ENCODE assay signal across 21 cellular contexts in the genomic region with DNA sequence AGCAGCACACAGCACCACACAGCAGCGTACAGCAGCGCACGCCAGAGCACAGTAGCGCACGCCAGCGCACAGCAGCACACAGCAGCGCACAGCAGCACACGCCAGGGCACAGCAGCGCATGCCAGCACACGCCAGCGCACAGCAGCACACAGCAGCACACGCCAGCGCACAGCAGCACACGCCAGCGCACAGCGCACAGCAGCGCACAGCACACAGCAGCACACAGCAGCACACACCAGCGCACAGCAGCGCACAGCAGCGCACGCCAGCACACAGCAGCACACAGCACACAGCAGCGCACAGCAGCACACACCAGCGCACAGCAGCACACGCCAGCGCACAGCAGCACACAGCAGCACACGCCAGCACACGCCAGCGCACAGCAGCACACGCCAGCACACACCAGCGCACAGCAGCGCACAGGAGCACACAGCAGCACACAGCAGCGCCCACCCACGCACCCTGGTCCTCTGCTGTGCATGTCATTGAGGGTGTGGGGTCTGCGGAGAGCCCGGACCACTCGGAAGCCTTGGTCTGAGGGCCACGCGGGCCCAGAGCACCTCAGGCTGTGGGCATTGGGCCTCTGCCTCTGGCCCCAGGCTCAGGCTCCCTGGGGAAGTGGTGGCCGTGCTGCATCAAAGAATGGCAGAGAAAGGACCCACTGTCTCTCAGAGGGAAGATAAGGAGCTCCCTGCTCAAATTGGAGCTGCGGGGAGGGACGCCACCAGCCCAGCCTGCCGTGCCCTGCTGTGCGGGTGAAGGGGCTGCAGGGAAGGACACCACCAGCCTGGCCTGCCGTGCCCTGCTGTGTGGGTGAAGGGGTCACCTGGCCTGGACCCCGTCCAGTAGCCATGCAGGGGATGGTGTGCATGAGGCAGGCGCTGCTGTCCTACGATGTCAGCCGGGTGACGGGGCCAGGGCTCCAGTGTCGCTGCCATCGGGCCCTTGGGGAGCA. TPM values are rescaled to one million over a fixed set of nuclear protein-coding genes. Genes with fewer than 3 reads are reported as not detected.
DNase-seq lines count a peak whose midpoint lies in the region; ATAC-seq, FAIRE-seq and TF ChIP-seq lines count a peak whose summit lies in the region.
"Had no signal": no experiment of that assay in that cellular context is flagged by ENCODE, and none has a peak within 500 bp of the region (broad histone marks: within the 10 kb centered on the region; RNA-seq: fewer than 3 reads in every experiment).

No MANE protein-coding gene starts in this region.

- H2BK12ac ChIP-seq in H9 (ENCODE audit: insufficient read length, low read depth, low read length): no peak overlapping the region
- peak overlapping the region; percentile 42 to 61 for H2BK12ac ChIP-seq in mesenchymal stem cell (ENCODE audit: low read length in 2 of 2)

- no peaks in the 10 kb centered on the region for H3K27me3 ChIP-seq in H9 (ENCODE audit: insufficient read depth, low read length)
- H3K27me3 ChIP-seq in GM12878 (replicated peaks in 1 of 2; ENCODE audit: control insufficient read depth in 2 of 2, insufficient read depth in 2 of 2, low read length in 1 of 2): no peaks in the 10 kb centered on the region
- no peaks in the 10 kb centered on the region for H3K27me3 ChIP-seq in mesenchymal stem cell (ENCODE audit: control insufficient read depth in 1 of 2, insufficient read depth in 1 of 2, low read length in 2 of 2)
- H3K27me3 ChIP-seq in spleen (replicated peaks in 1 of 7): no peaks in the 10 kb centered on the region
- no peaks in the 10 kb centered on the region for H3K27me3 ChIP-seq in tibial artery

- H4K5ac ChIP-seq in H9 (ENCODE audit: insufficient read length, low read depth, low read length): no peak overlapping the region

- H2AFZ ChIP-seq in H9 (ENCODE audit: low read length) (no peak overlapping the region), GM12878 (ENCODE audit: control insufficient read depth, low read depth, low read length) (no peak overlapping the region), mesenchymal stem cell (ENCODE audit: low read depth, low read length) (no peak overlapping the region)
- H2AFZ ChIP-seq: GM23248 had no signal

- POLR2A ChIA-PET in GM12878 (lab: Charles Lee): no interaction called here

- no peaks in the 10 kb centered on the region for H3K27me3 Mint-ChIP-seq in H9 (ENCODE audit: low read depth)
- H3K27me3 Mint-ChIP-seq in osteocyte (ENCODE audit: unreplicated experiment): no peaks in the 10 kb centered on the region

- H3K9ac ChIP-seq in H9 (ENCODE audit: extremely low read depth, insufficient read length, low read length): no peak overlapping the region
- H3K9ac ChIP-seq in GM12878 (ENCODE audit: control insufficient read depth, insufficient read depth, low read length): no peak overlapping the region
- no peak overlapping the region for H3K9ac ChIP-seq in mesenchymal stem cell (ENCODE audit: low read length)
- H3K9ac ChIP-seq: GM23248, KMS-11 had no signal

- TF ChIP-seq CTCF in H9 (conservative IDR thresholded peaks at IDR 0.05) (no peak), GM12878 (IDR thresholded peaks at IDR 0.05 in 2 of 3, conservative IDR thresholded peaks at IDR 0.05 in 1 of 3; ENCODE audit: control insufficient read depth in 2 of 3, extremely low read depth in 1 of 3, insufficient read depth in 1 of 3, low read depth in 3 of 3, low read length in 3 of 3) (no peak), spleen (IDR thresholded peaks at IDR 0.05 in 8 of 11, conservative IDR thresholded peaks at IDR 0.05 in 3 of 11) (no peak), osteocyte (IDR thresholded peaks at IDR 0.05) (no peak), tibial artery (IDR thresholded peaks at IDR 0.05) (no peak)

- no peak overlapping the region for H2AK5ac ChIP-seq in H9 (ENCODE audit: insufficient read length, low read length)
- no peak overlapping the region for H2AK5ac ChIP-seq in mesenchymal stem cell (ENCODE audit: low read length, severe bottlenecking)

- TF ChIP-seq POLR2A in GM12878 (IDR thresholded peaks at IDR 0.05; ENCODE audit: low read depth, low read length) (0 out of 2 replicates have a peak, but pooled peaks have one; percentile 53), spleen (IDR thresholded peaks at IDR 0.05) (no peak)

- RAD21 ChIA-PET in GM12878 (lab: Charles Lee; ENCODE audit: unreplicated experiment): no interaction called here

- H3K4me1 ChIP-seq in H9 (ENCODE audit: insufficient read depth, low read length) (no peaks in the 10 kb centered on the region), GM12878 (ENCODE audit: control insufficient read depth, insufficient read depth, low read length) (no peaks in the 10 kb centered on the region), mesenchymal stem cell (ENCODE audit: control insufficient read depth, insufficient read depth, low read depth, low read length) (peaks cover 28% of the 10 kb centered on the region), spleen (peaks cover 0 to 27% (median 2%) of the 10 kb centered on the region in 6 donors), tibial artery (peaks cover 0 to 32% (median 4%) of the 10 kb centered on the region in 4 donors)
- H3K4me1 ChIP-seq: A549, HAP-1 had no signal

- H4K20me1 ChIP-seq in H9 (ENCODE audit: control insufficient read depth, insufficient read depth, insufficient read length): no peaks in the 10 kb centered on the region
- H4K20me1 ChIP-seq in GM12878 (ENCODE audit: control insufficient read depth, insufficient read depth): no peaks in the 10 kb centered on the region

- H3K4ac ChIP-seq in H9 (ENCODE audit: low read depth, low read length): no peak overlapping the region
- H3K4ac ChIP-seq in mesenchymal stem cell (ENCODE audit: low read depth in 1 of 2, low read length in 2 of 2): no peak overlapping the region

- DNase-seq in H9 (no peak), GM12878 (ENCODE audit: low read depth, low spot score) (no peak), mesenchymal stem cell (no peak), spleen (peak; percentile 64), osteocyte (ENCODE audit: extremely low spot score, unreplicated experiment) (no peak), tibial artery (no peak), HUDEP-2 (lab: John Stamatoyannopoulos, UW; ENCODE audit: unreplicated experiment in 76 of 76) (no peak)
- DNase-seq: CD8-positive, alpha-beta T cell; COR-L47; DMS153; DMS79 treated with DMSO at 0.1 percent for 48 hours; EL; GM23248 had no signal

- no peaks in the 10 kb centered on the region for H3K79me1 ChIP-seq in H9 (ENCODE audit: insufficient read depth, low read depth, low read length, poor library complexity, severe bottlenecking)
- H3K79me1 ChIP-seq in mesenchymal stem cell (replicated peaks; ENCODE audit: low read length, poor library complexity, severe bottlenecking): peaks cover 68% of the 10 kb centered on the region

- H3K9me3 Mint-ChIP-seq in H9 (no peaks in the 10 kb centered on the region), osteocyte (ENCODE audit: unreplicated experiment) (no peaks in the 10 kb centered on the region)
- H3K9me3 Mint-ChIP-seq: CD8-positive, alpha-beta T cell; IgD-negative memory B cell had no signal

- no peak for ATAC-seq in GM12878
- ATAC-seq: A549; CD8-positive, alpha-beta T cell had no signal

- no peak overlapping the region for H2BK5ac ChIP-seq in H9 (ENCODE audit: insufficient read length, low read length)
- no peak overlapping the region for H2BK5ac ChIP-seq in mesenchymal stem cell (ENCODE audit: low read depth, low read length, poor library complexity, severe bottlenecking)

- H3K27ac ChIP-seq in H9 (ENCODE audit: insufficient read length, low read depth, low read length): no peak overlapping the region
- no peak overlapping the region for H3K27ac ChIP-seq in GM12878 (ENCODE audit: control insufficient read depth, insufficient read depth)
- no peak overlapping the region for H3K27ac ChIP-seq in mesenchymal stem cell (ENCODE audit: low read length, poor library complexity, severe bottlenecking)
- no peak overlapping the region for H3K27ac ChIP-seq in spleen
- no peak overlapping the region for H3K27ac ChIP-seq in tibial artery
- H3K27ac ChIP-seq: A549, GM23248, KMS-11 had no signal

- H3K9me3 ChIP-seq in H9 (ENCODE audit: control insufficient read depth, low read depth, low read length) (no peaks in the 10 kb centered on the region), GM12878 (replicated peaks; ENCODE audit: control insufficient read depth, insufficient read depth, low read length) (peaks cover 11% of the 10 kb centered on the region; the same call in 2 of the 3 replicates), mesenchymal stem cell (ENCODE audit: control insufficient read depth, low read length) (no peaks in the 10 kb centered on the region), spleen (peaks cover 0 to 14% (median 4%) of the 10 kb centered on the region in 8 donors), tibial artery (no peaks in the 10 kb centered on the region)
- H3K9me3 ChIP-seq: A549 had no signal

- H3K4me3 ChIP-seq in GM12878 (no peak overlapping the region), mesenchymal stem cell (ENCODE audit: insufficient read depth in 1 of 2, low read depth in 1 of 2, low read length in 2 of 2) (no peak overlapping the region), spleen (no peak overlapping the region), tibial artery (no peak overlapping the region)
- H3K4me3 ChIP-seq: A549, GM23248, HAP-1 had no signal

- H3K4me2 ChIP-seq in H9 (ENCODE audit: insufficient read depth, insufficient read length, low read length): no peak overlapping the region
- no peak overlapping the region for H3K4me2 ChIP-seq in GM12878 (ENCODE audit: control insufficient read depth, insufficient read depth)
- no peak overlapping the region for H3K4me2 ChIP-seq in mesenchymal stem cell (ENCODE audit: low read length, poor library complexity, severe bottlenecking)
- H3K4me2 ChIP-seq: A549, KMS-11 had no signal

- H3K36me3 ChIP-seq in GM12878 (ENCODE audit: control insufficient read depth in 2 of 2, insufficient read depth in 2 of 2, low read length in 1 of 2) (peaks cover 7 to 9% of the 10 kb centered on the region in 2 experiments; a peak in 3 of 4 replicates), mesenchymal stem cell (ENCODE audit: control insufficient read depth in 1 of 2, insufficient read depth in 2 of 2, low read depth in 1 of 2, low read length in 2 of 2) (peaks cover 14 to 70% of the 10 kb centered on the region in 2 experiments), spleen (peaks cover 0 to 38% (median 4%) of the 10 kb centered on the region in 6 donors), tibial artery (peaks cover 3 to 48% (median 43%) of the 10 kb centered on the region in 3 donors)

- H3K14ac ChIP-seq in H9 (ENCODE audit: insufficient read depth, low read length): no peak overlapping the region; the same call in 1 of the 2 replicates
- H3K14ac ChIP-seq in mesenchymal stem cell (ENCODE audit: low read length in 2 of 2): peak overlapping the region in 1 of 2 experiments; percentile 99

- no peak overlapping the region for H2BK20ac ChIP-seq in H9 (ENCODE audit: low read depth, low read length, poor library complexity, severe bottlenecking)

- no peak overlapping the region for H3K27ac Mint-ChIP-seq in H9
- no peak overlapping the region for H3K27ac Mint-ChIP-seq in osteocyte (ENCODE audit: unreplicated experiment)
- H3K27ac Mint-ChIP-seq: CD8-positive, alpha-beta T cell had no signal

- no peak for TF ChIP-seq EP300 in GM12878 (IDR thresholded peaks at IDR 0.05; ENCODE audit: borderline replicate concordance in 1 of 2, control insufficient read depth in 1 of 2, low read depth in 2 of 2, low read length in 2 of 2)

- H3K4me1 Mint-ChIP-seq in H9 (no peaks in the 10 kb centered on the region), osteocyte (ENCODE audit: unreplicated experiment) (no peaks in the 10 kb centered on the region)
- H3K4me1 Mint-ChIP-seq: CD14-positive monocyte had no signal

- in situ Hi-C loops in GM12878 (cut with MboI): no loop called here

- intact Hi-C loops in GM12878 (cut with micrococcal nuclease; ENCODE audit: unreplicated experiment): no loop called here
- intact Hi-C loops in spleen (cut with DNase I; ENCODE audit: low total_unique reads): no loop called here
- intact Hi-C loops in tibial artery (cut with DNase I; ENCODE audit: low total_unique reads): no loop called here

- H2BK120ac ChIP-seq in H9 (ENCODE audit: low read depth, low read length, poor library complexity, severe bottlenecking) (no peak overlapping the region), mesenchymal stem cell (ENCODE audit: low read depth, low read length) (no peak overlapping the region)

- TF ChIP-seq RAD21 in GM12878 (IDR thresholded peaks at IDR 0.05; ENCODE audit: insufficient read depth, low read depth, low read length): no peak

- H2BK15ac ChIP-seq in H9 (ENCODE audit: low read depth, low read length) (no peak overlapping the region), mesenchymal stem cell (ENCODE audit: low read depth, poor library complexity, severe bottlenecking) (no peak overlapping the region)

- no peak overlapping the region for H3T11ph ChIP-seq in H9 (ENCODE audit: low read length)

- no peak overlapping the region for H3K18ac ChIP-seq in H9 (ENCODE audit: insufficient read length, low read depth, low read length)
- peak overlapping the region in 1 of 2 experiments; percentile 75 for H3K18ac ChIP-seq in mesenchymal stem cell (ENCODE audit: low read depth in 1 of 2, low read length in 2 of 2)

- no peak overlapping the region for H3K56ac ChIP-seq in H9 (ENCODE audit: insufficient read length, low read depth, low read length)

- H3K36me3 Mint-ChIP-seq in H9 (ENCODE audit: insufficient read depth in 1 of 3, low read depth in 3 of 3): peaks cover 0 to 16% (median 10%) of the 10 kb centered on the region in 3 experiments; a peak in 5 of 7 replicates
- H3K36me3 Mint-ChIP-seq in osteocyte (ENCODE audit: unreplicated experiment): peaks cover 4% of the 10 kb centered on the region

- SMC1A ChIA-PET in GM12878 (lab: Charles Lee; ENCODE audit: uncharacterized antibody, unreplicated experiment): no interaction called here

- no peak overlapping the region for H3K4me3 Mint-ChIP-seq in H9
- H3K4me3 Mint-ChIP-seq in osteocyte (ENCODE audit: unreplicated experiment): no peak overlapping the region
- H3K4me3 Mint-ChIP-seq: CD14-positive monocyte; CD8-positive, alpha-beta T cell; IgD-negative memory B cell had no signal

- H3K79me2 ChIP-seq in H9 (ENCODE audit: insufficient read depth, low read length) (no peaks in the 10 kb centered on the region), GM12878 (ENCODE audit: control insufficient read depth, insufficient read depth, low read length) (peaks cover 20% of the 10 kb centered on the region)

- no peaks in the 10 kb centered on the region for H3K23me2 ChIP-seq in H9 (ENCODE audit: insufficient read length, low read depth, low read length, poor library complexity, severe bottlenecking)

- CTCF ChIA-PET in GM12878 (lab: Yijun Ruan, JAX): no interaction called here

- FAIRE-seq in GM12878 (lab: Jason Lieb, UNC): no peak
- FAIRE-seq: A549, D721Med, G401.6 had no signal

- no CpG with 5 or more reads among the region's 51 CpGs for WGBS in H9 (ENCODE audit: extremely low coverage, insufficient read length, low lambda C conversion rate)
- WGBS in GM12878 (ENCODE audit: insufficient coverage, insufficient replicate concordance, low lambda C conversion rate, missing lambda C conversion rate): 93% methylated on average over 51 of the region's 51 CpGs
- 95% methylated on average over 47 of the region's 51 CpGs for WGBS in mesenchymal stem cell
- 92 to 96% (median 94%) methylated on average over 22 to 51 of the region's 51 CpGs for WGBS in spleen, 5 donors

- H4K8ac ChIP-seq in H9 (replicated peaks; ENCODE audit: insufficient read length, low read depth, low read length) (peak overlapping the region; percentile 6), mesenchymal stem cell (ENCODE audit: low read length) (peak overlapping the region; percentile 4)

- H4K91ac ChIP-seq in H9 (ENCODE audit: insufficient read length, low read depth, low read length): no peak overlapping the region
- H4K91ac ChIP-seq in mesenchymal stem cell (ENCODE audit: low read length): peak overlapping the region; percentile 83

- BruUV-seq in GM12878 (replicated peaks; lab: Mats Ljungman, UMichigan): no TSS peak

- no peak overlapping the region for H3K23ac ChIP-seq in H9 (ENCODE audit: insufficient read length, low read depth, low read length)
- no peak overlapping the region for H3K23ac ChIP-seq in mesenchymal stem cell (ENCODE audit: low read length in 2 of 2)

RNA-seq across cellular contexts. Expression of gene GPR146, which starts 27.5 kb away (rescaled TPM):
- 1.4 and 1.6 TPM in 2 replicates for total RNA-seq in H9 (2021)
- total RNA-seq in GM12878 (2013; cell fraction: nucleolus; rRNA removed): 30.0 and 31.5 TPM in 2 replicates
- 0.65 and 0.68 TPM in 2 replicates for total RNA-seq in GM12878 (2014; rRNA removed)
- total RNA-seq in GM12878 (2014; rRNA removed; fragmentation: Illumina TruSeq; extraction: Trizol): 0.36 and 0.92 TPM in 2 replicates
- 0.51 and 1.1 TPM in 2 replicates for total RNA-seq in GM12878 (2021)
- 3.5 TPM for polyA plus RNA-seq in GM12878 (2011; ENCODE audit: low read depth)
- polyA plus RNA-seq in GM12878 (2011; rRNA removed): 9.0 and 12.0 TPM in 2 replicates
- 12.9 and 14.2 TPM in 2 replicates for polyA plus RNA-seq in GM12878 (2011; cell fraction: cytosol; rRNA removed)
- polyA plus RNA-seq in GM12878 (2011; cell fraction: nucleus; rRNA removed): 18.1 and 26.9 TPM in 2 replicates
- 5.0 and 11.4 TPM in 2 replicates for polyA plus RNA-seq in GM12878 (2012)
- 0.19 TPM in 1 of 2 replicates, not detected in the other for polyA plus RNA-seq in GM12878 (2014; fragmentation: Illumina TruSeq; extraction: Trizol)
- polyA plus RNA-seq in GM12878 (2014; fragmentation: Nextera tagmentation; extraction: Ambion mirVana): not detected
- 0.50 and 0.80 TPM in 2 replicates for polyA plus RNA-seq in GM12878 (2014; rRNA removed)
- polyA plus RNA-seq in GM12878 (2016; fragmentation: Nextera tagmentation; extraction: Ambion mirVana): 1 to 10 TPM in 1 of 2 experiments, under 1 TPM in 1; 0.56 to 1.0 TPM
- polyA minus RNA-seq in GM12878 (2011; rRNA and poly(A)+ RNA removed): 11.6 and 21.0 TPM in 2 replicates
- 2.2 and 3.7 TPM in 2 replicates for polyA minus RNA-seq in GM12878 (2011; cell fraction: cytosol; rRNA and poly(A)+ RNA removed)
- 6.0 and 13.7 TPM in 2 replicates for polyA minus RNA-seq in GM12878 (2011; cell fraction: nucleus; rRNA and poly(A)+ RNA removed)
- polyA plus RNA-seq in mesenchymal stem cell (2013, experiment 1 of 2): 0.36 TPM
- 0.40 TPM for polyA plus RNA-seq in mesenchymal stem cell (2013, experiment 2 of 2)
- 10 to 100 TPM in 5 of 7 donors, 1 to 10 TPM in 2; 7.1 to 19.2 (median 13.3) TPM for total RNA-seq in spleen
- polyA plus RNA-seq in spleen: 1 to 10 TPM; 3.9 to 7.3 (median 5.0) TPM
- total RNA-seq in osteocyte: 1.9 and 2.8 TPM in 2 replicates

RNA-seq across cellular contexts. Expression of gene CYP2W1, which starts 33.9 kb away (rescaled TPM):
- total RNA-seq in H9 (2021): not detected in 2 replicates
- total RNA-seq in GM12878 (2013; cell fraction: nucleolus; rRNA removed): not detected in 2 replicates
- not detected in 2 replicates for total RNA-seq in GM12878 (2014; rRNA removed)
- total RNA-seq in GM12878 (2014; rRNA removed; fragmentation: Illumina TruSeq; extraction: Trizol): not detected in 2 replicates
- total RNA-seq in GM12878 (2021): not detected in 2 replicates
- polyA plus RNA-seq in GM12878 (2011; ENCODE audit: low read depth): not detected
- polyA plus RNA-seq in GM12878 (2011; rRNA removed): not detected in 2 replicates
- polyA plus RNA-seq in GM12878 (2011; cell fraction: cytosol; rRNA removed): not detected in 2 replicates
- 0.04 and 0.07 TPM in 2 replicates for polyA plus RNA-seq in GM12878 (2011; cell fraction: nucleus; rRNA removed)
- polyA plus RNA-seq in GM12878 (2012): not detected in 2 replicates
- not detected in 2 replicates for polyA plus RNA-seq in GM12878 (2014; fragmentation: Illumina TruSeq; extraction: Trizol)
- polyA plus RNA-seq in GM12878 (2014; fragmentation: Nextera tagmentation; extraction: Ambion mirVana): not detected
- polyA plus RNA-seq in GM12878 (2014; rRNA removed): not detected in 2 replicates
- not detected for polyA plus RNA-seq in GM12878 (2016; fragmentation: Nextera tagmentation; extraction: Ambion mirVana)
- not detected in 2 replicates for polyA minus RNA-seq in GM12878 (2011; rRNA and poly(A)+ RNA removed)
- not detected in 2 replicates for polyA minus RNA-seq in GM12878 (2011; cell fraction: cytosol; rRNA and poly(A)+ RNA removed)
- not detected in 2 replicates for polyA minus RNA-seq in GM12878 (2011; cell fraction: nucleus; rRNA and poly(A)+ RNA removed)
- not detected for polyA plus RNA-seq in mesenchymal stem cell (2013, experiment 1 of 2)
- not detected for polyA plus RNA-seq in mesenchymal stem cell (2013, experiment 2 of 2)
- 1 to 10 TPM in 1 of 7 donors, under 1 TPM in 4, not detected in 2; 0.13 to 1.2 (median 0.51) TPM for total RNA-seq in spleen
- polyA plus RNA-seq in spleen: under 1 TPM; 0.05 to 0.80 (median 0.28) TPM
- total RNA-seq in osteocyte: not detected in 2 replicates
- total RNA-seq: CD8-positive, alpha-beta T cell; GM23248 had no signal
- polyA plus RNA-seq: A549, BJ, CD14-positive monocyte, GM23248, IgD-negative memory B cell had no signal

RNA-seq across cellular contexts. Expression of gene COX19, which starts 41.5 kb away (rescaled TPM):
- total RNA-seq in H9 (2021) (10.2 and 12.3 TPM in 2 replicates), GM12878 (2014; rRNA removed) (10.2 and 12.5 TPM in 2 replicates), GM12878 (2014; rRNA removed; fragmentation: Illumina TruSeq; extraction: Trizol) (9.5 and 11.4 TPM in 2 replicates), GM12878 (2021) (8.6 and 9.0 TPM in 2 replicates), spleen (10 to 100 TPM; 12.4 to 29.1 (median 18.9) TPM), osteocyte (11.2 and 11.4 TPM in 2 replicates)
- 117 and 121 TPM in 2 replicates for total RNA-seq in GM12878 (2013; cell fraction: nucleolus; rRNA removed)
- 4.5 TPM for polyA plus RNA-seq in GM12878 (2011; ENCODE audit: low read depth)
- polyA plus RNA-seq in GM12878 (2011; rRNA removed) (15.9 and 17.0 TPM in 2 replicates), GM12878 (2014; fragmentation: Illumina TruSeq; extraction: Trizol) (7.0 and 12.4 TPM in 2 replicates), GM12878 (2014; fragmentation: Nextera tagmentation; extraction: Ambion mirVana) (1 to 10 TPM; 3.7 to 6.6 TPM), GM12878 (2014; rRNA removed) (8.9 and 10.2 TPM in 2 replicates), GM12878 (2016; fragmentation: Nextera tagmentation; extraction: Ambion mirVana) (10 to 100 TPM; 15.0 to 17.9 TPM), spleen (1 to 10 TPM; 7.1 to 8.9 (median 7.2) TPM)
- polyA plus RNA-seq in GM12878 (2011; cell fraction: cytosol; rRNA removed): 10.8 and 11.2 TPM in 2 replicates
- 22.4 and 24.8 TPM in 2 replicates for polyA plus RNA-seq in GM12878 (2011; cell fraction: nucleus; rRNA removed)
- polyA plus RNA-seq in GM12878 (2012): 6.9 and 7.6 TPM in 2 replicates
- 11.1 and 20.0 TPM in 2 replicates for polyA minus RNA-seq in GM12878 (2011; rRNA and poly(A)+ RNA removed)
- 2.1 and 2.7 TPM in 2 replicates for polyA minus RNA-seq in GM12878 (2011; cell fraction: cytosol; rRNA and poly(A)+ RNA removed)
- polyA minus RNA-seq in GM12878 (2011; cell fraction: nucleus; rRNA and poly(A)+ RNA removed): 11.1 and 16.1 TPM in 2 replicates
- polyA plus RNA-seq in mesenchymal stem cell (2013, experiment 1 of 2): 6.3 TPM
- polyA plus RNA-seq in mesenchymal stem cell (2013, experiment 2 of 2): 5.9 TPM
